ENCODE assay signal across 33 cellular contexts in the genomic region with DNA sequence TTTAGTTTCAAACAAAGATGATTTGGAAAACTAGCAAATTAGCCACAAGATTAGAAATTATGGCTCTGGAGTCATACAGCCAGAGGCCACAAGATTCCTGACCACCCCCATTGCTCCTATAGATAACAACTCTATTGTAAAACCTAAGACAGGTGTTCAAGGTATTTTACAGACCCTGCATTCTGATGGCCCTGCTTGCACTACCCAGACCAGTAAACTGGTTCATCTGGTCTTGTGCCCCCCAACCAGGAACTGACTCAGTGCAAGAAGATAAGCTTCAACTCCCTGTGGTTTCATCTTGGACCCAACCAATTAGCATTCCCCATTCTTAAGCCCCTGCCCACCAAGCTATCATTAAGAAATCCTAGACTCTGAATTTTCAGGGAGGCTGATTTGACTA.
A peak's percentile ranks its signal among the peaks of the same experiment; 100 is the strongest.
DNase-seq lines count a peak whose midpoint lies in the region; ATAC-seq lines count a peak whose summit lies in the region.
"Had no signal": no experiment of that assay in that cellular context is flagged by ENCODE, and none has a peak within 500 bp of the region (broad histone marks: within the 10 kb centered on the region; RNA-seq: fewer than 3 reads in every experiment).

No MANE protein-coding gene starts in this region.

- H3K79me2 ChIP-seq in mesendoderm (ENCODE audit: control insufficient read depth, insufficient read depth, low read length) (no peaks in the 10 kb centered on the region), trophoblast cell (ENCODE audit: control insufficient read depth, insufficient read depth, low read length, poor library complexity) (no peaks in the 10 kb centered on the region)

- H3K27me3 ChIP-seq in mesenchymal stem cell (ENCODE audit: control insufficient read depth in 1 of 2, insufficient read depth in 1 of 2, low read length in 2 of 2): no peaks in the 10 kb centered on the region
- H3K27me3 ChIP-seq in mesendoderm (ENCODE audit: insufficient read depth, low read length, poor library complexity): no peaks in the 10 kb centered on the region
- no peaks in the 10 kb centered on the region for H3K27me3 ChIP-seq in trophoblast cell (ENCODE audit: insufficient read depth, low read length)
- H3K27me3 ChIP-seq: BLaER1; BLaER1 treated with 17β-estradiol and CSF1 and Interleukin-3, amounts not matched to agents 10 nM and 100 nM had no signal

- H3K4me3 ChIP-seq in mesenchymal stem cell (ENCODE audit: insufficient read depth in 1 of 2, low read depth in 1 of 2, low read length in 2 of 2): no peak overlapping the region
- no peak overlapping the region for H3K4me3 ChIP-seq in mesendoderm (ENCODE audit: low read length)
- no peak overlapping the region for H3K4me3 ChIP-seq in trophoblast cell (ENCODE audit: low read depth, low read length)
- H3K4me3 ChIP-seq: A549; BLaER1; BLaER1 treated with 17β-estradiol and CSF1 and Interleukin-3, amounts not matched to agents 10 nM and 100 nM had no signal

- H3K9ac ChIP-seq in mesenchymal stem cell (ENCODE audit: low read length): no peak overlapping the region
- H3K9ac ChIP-seq in mesendoderm (ENCODE audit: low read length): no peak overlapping the region
- H3K9ac ChIP-seq in trophoblast cell (ENCODE audit: low read length): no peak overlapping the region
- H3K9ac ChIP-seq: BLaER1; BLaER1 treated with 17β-estradiol and CSF1 and Interleukin-3, amounts not matched to agents 10 nM and 100 nM had no signal

- H2BK120ac ChIP-seq in mesenchymal stem cell (ENCODE audit: low read depth, low read length) (no peak overlapping the region), mesendoderm (ENCODE audit: low read depth, low read length) (no peak overlapping the region), trophoblast cell (ENCODE audit: insufficient read depth, low read length, poor library complexity) (no peak overlapping the region)

- H3K4ac ChIP-seq in mesenchymal stem cell (ENCODE audit: low read depth in 1 of 2, low read length in 2 of 2): no peak overlapping the region
- no peak overlapping the region for H3K4ac ChIP-seq in mesendoderm (ENCODE audit: low read depth, low read length)
- H3K4ac ChIP-seq in trophoblast cell (ENCODE audit: low read depth, low read length): no peak overlapping the region

- no peak overlapping the region for H4K12ac ChIP-seq in trophoblast cell (ENCODE audit: low read depth, low read length)

- no peak overlapping the region for H2AK5ac ChIP-seq in mesenchymal stem cell (ENCODE audit: low read length, severe bottlenecking)
- H2AK5ac ChIP-seq in mesendoderm (ENCODE audit: low read length): no peak overlapping the region
- no peak overlapping the region for H2AK5ac ChIP-seq in trophoblast cell (ENCODE audit: low read length)

- H3K23ac ChIP-seq in mesenchymal stem cell (ENCODE audit: low read length in 2 of 2): no peak overlapping the region
- no peak overlapping the region for H3K23ac ChIP-seq in mesendoderm (ENCODE audit: low read length)
- no peak overlapping the region for H3K23ac ChIP-seq in trophoblast cell (ENCODE audit: low read length)

- DNase-seq in islet precursor cell (peak; percentile 77), mesenchymal stem cell (no peak), mesendoderm (peak; percentile 28), trophoblast cell (peak; percentile 67 to 84), mesenteric fat pad (ENCODE audit: low spot score) (no peak), SKM-1 treated with dmso at 0.1 percent for 144 hours (lab: John Stamatoyannopoulos, UW; ENCODE audit: unreplicated experiment) (no peak)
- DNase-seq in stimulated activated CD4-positive, alpha-beta T cell treated with anti-CD3 and anti-CD28 coated beads, Interleukin-2, amount 100 ng/mL, for 24 hours: no peak
- DNase-seq: 8988T; ACHN; AML-193; BE2C; C1 segment of cervical spinal cord; Caco-2; Calu3; CD4-positive, alpha-beta memory T cell; CD4-positive, alpha-beta T cell; CD4-positive, CD25-positive, alpha-beta regulatory T cell; CD8-positive, alpha-beta memory T cell; CD8-positive, alpha-beta T cell; COR-L47; DMS 273 treated with DMSO at 0.1 percent for 48 hours; DMS153; DMS53; DMS79; DMS79 treated with DMSO at 0.1 percent for 48 hours; DND-41; EL had no signal

- no peak overlapping the region for H4K5ac ChIP-seq in mesendoderm (ENCODE audit: low read length)

- H4K8ac ChIP-seq in mesenchymal stem cell (ENCODE audit: low read length) (no peak overlapping the region), mesendoderm (ENCODE audit: low read depth, low read length) (no peak overlapping the region), trophoblast cell (ENCODE audit: low read depth, low read length) (no peak overlapping the region)

- no peaks in the 10 kb centered on the region for H3K36me3 ChIP-seq in mesenchymal stem cell (ENCODE audit: control insufficient read depth in 1 of 2, insufficient read depth in 2 of 2, low read depth in 1 of 2, low read length in 2 of 2)
- no peaks in the 10 kb centered on the region for H3K36me3 ChIP-seq in mesendoderm (ENCODE audit: control insufficient read depth, insufficient read depth, low read length)
- no peaks in the 10 kb centered on the region for H3K36me3 ChIP-seq in trophoblast cell (ENCODE audit: control insufficient read depth in 1 of 2, insufficient read depth in 2 of 2, low read length in 2 of 2)
- H3K36me3 ChIP-seq: BE2C; BLaER1; BLaER1 treated with 17β-estradiol and CSF1 and Interleukin-3, amounts not matched to agents 10 nM and 100 nM had no signal

- H3K56ac ChIP-seq in mesendoderm (ENCODE audit: low read length): no peak overlapping the region

- no peaks in the 10 kb centered on the region for H3K79me1 ChIP-seq in mesenchymal stem cell (replicated peaks; ENCODE audit: low read length, poor library complexity, severe bottlenecking)
- no peaks in the 10 kb centered on the region for H3K79me1 ChIP-seq in mesendoderm (ENCODE audit: low read length)
- H3K79me1 ChIP-seq in trophoblast cell (ENCODE audit: low read length): no peaks in the 10 kb centered on the region

- H4K91ac ChIP-seq in mesenchymal stem cell (ENCODE audit: low read length) (no peak overlapping the region), trophoblast cell (ENCODE audit: low read depth, low read length) (no peak overlapping the region)

- H3K4me2 ChIP-seq in mesenchymal stem cell (ENCODE audit: low read length, poor library complexity, severe bottlenecking): no peak overlapping the region
- no peak overlapping the region for H3K4me2 ChIP-seq in mesendoderm (ENCODE audit: low read length)
- no peak overlapping the region for H3K4me2 ChIP-seq in trophoblast cell (ENCODE audit: low read length)
- H3K4me2 ChIP-seq: A549; BLaER1; BLaER1 treated with 17β-estradiol and CSF1 and Interleukin-3, amounts not matched to agents 10 nM and 100 nM had no signal

- H3K9me3 ChIP-seq in mesenchymal stem cell (ENCODE audit: control insufficient read depth, low read length) (peaks cover 4% of the 10 kb centered on the region), trophoblast cell (ENCODE audit: insufficient read depth, low read depth, low read length) (no peaks in the 10 kb centered on the region)
- H3K9me3 ChIP-seq: A549, BLaER1, Caco-2 had no signal

- no peak for ATAC-seq in HG03095 (IDR thresholded peaks at IDR 0.05; ENCODE audit: unreplicated experiment)
- ATAC-seq: A549; CD8-positive, alpha-beta T cell had no signal

- H3K18ac ChIP-seq in mesenchymal stem cell (ENCODE audit: low read depth in 1 of 2, low read length in 2 of 2) (no peak overlapping the region), mesendoderm (ENCODE audit: low read length) (no peak overlapping the region), trophoblast cell (ENCODE audit: low read length) (no peak overlapping the region)

- H3K27ac ChIP-seq in mesenchymal stem cell (ENCODE audit: low read length, poor library complexity, severe bottlenecking) (no peak overlapping the region), mesendoderm (ENCODE audit: low read depth, low read length) (no peak overlapping the region), trophoblast cell (ENCODE audit: low read depth, low read length) (no peak overlapping the region)
- H3K27ac ChIP-seq: 22Rv1; A549; BLaER1; BLaER1 treated with 17β-estradiol and CSF1 and Interleukin-3, amounts not matched to agents 10 nM and 100 nM; C4-2B had no signal

- no peak overlapping the region for H2BK12ac ChIP-seq in mesenchymal stem cell (ENCODE audit: low read length in 2 of 2)
- no peak overlapping the region for H2BK12ac ChIP-seq in trophoblast cell (ENCODE audit: low read length)

- H2BK5ac ChIP-seq in mesenchymal stem cell (ENCODE audit: low read depth, low read length, poor library complexity, severe bottlenecking) (no peak overlapping the region), mesendoderm (ENCODE audit: low read length) (no peak overlapping the region), trophoblast cell (ENCODE audit: low read depth, low read length, poor library complexity) (no peak overlapping the region)

- H3K14ac ChIP-seq in mesenchymal stem cell (ENCODE audit: low read length in 2 of 2) (no peak overlapping the region), trophoblast cell (ENCODE audit: low read length) (no peak overlapping the region)

- H2BK15ac ChIP-seq in mesenchymal stem cell (ENCODE audit: low read depth, poor library complexity, severe bottlenecking) (no peak overlapping the region), mesendoderm (replicated peaks; ENCODE audit: low read depth) (no peak overlapping the region)

- H3K4me1 ChIP-seq in mesenchymal stem cell (ENCODE audit: control insufficient read depth, insufficient read depth, low read depth, low read length) (no peaks in the 10 kb centered on the region), mesendoderm (ENCODE audit: control insufficient read depth, low read depth, low read length) (peaks cover 6% of the 10 kb centered on the region), trophoblast cell (ENCODE audit: control insufficient read depth in 1 of 2, insufficient read depth in 2 of 2, low read length in 2 of 2) (no peaks in the 10 kb centered on the region)
- H3K4me1 ChIP-seq: A549, BE2C, Caco-2 had no signal

- H2AFZ ChIP-seq in mesenchymal stem cell (ENCODE audit: low read depth, low read length) (peak overlapping the region; percentile 39), trophoblast cell (ENCODE audit: insufficient read depth, low read length, poor library complexity) (no peak overlapping the region)

Comparison
In these comparisons a context has a peak if more than half of its experiments do, and no peak if none do; other contexts are left out.
1. DNase-seq: peak in islet precursor cell (single experiment), mesendoderm (single experiment) and trophoblast cell (2 of 2); none in mesenchymal stem cell (single experiment), stimulated activated CD4-positive, alpha-beta T cell treated with anti-CD3 and anti-CD28 coated beads, Interleukin-2, amount 100 ng/mL, for 24 hours (0 of 2), mesenteric fat pad (single experiment) and SKM-1 treated with dmso at 0.1 percent for 144 hours (single experiment).